ENCODE assay signal across 25 cellular contexts in the genomic region with DNA sequence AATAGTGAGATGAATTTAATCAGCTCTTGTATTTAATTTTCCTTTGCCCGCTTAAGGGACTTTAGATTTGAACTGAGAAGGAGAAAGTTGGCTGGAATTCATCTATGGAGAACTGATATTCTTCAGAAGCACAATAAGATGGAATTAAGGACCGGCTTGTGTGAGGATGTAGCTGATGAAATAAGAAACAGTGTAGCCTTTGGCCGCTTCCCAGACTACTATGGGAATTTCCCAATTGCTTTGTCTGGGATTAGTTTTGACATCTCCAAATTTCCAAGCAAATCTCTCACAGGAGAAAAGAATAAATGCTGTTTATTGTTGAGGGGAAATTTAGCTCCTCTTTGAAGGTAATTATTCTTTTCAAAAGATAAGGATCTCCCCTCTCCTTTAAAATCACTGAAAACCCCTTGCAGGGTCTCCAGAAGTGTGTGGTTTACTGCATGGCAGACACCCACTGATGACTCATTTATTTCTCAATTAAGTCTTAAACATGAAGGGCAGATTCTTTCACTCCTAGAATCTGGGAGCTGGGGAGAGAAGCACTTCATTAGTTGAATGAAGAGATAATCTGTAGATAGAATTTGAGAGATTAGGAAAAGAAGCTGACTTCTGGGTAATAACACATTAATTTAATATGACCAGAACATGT.
"Had no signal": no experiment of that assay in that cellular context is flagged by ENCODE, and none has a peak within 500 bp of the region (broad histone marks: within the 10 kb centered on the region; RNA-seq: fewer than 3 reads in every experiment).

No MANE protein-coding gene starts in this region.

- ATAC-seq: activated CD4-positive, alpha-beta T cell treated with anti-CD3 and anti-CD28 coated beads for 36 hours; body of pancreas; gastroesophageal sphincter; left ventricle myocardium superior; natural killer cell treated with Interleukin-12 subunit alpha and Interleukin-12 subunit beta and Interleukin-15 and Interleukin-18, amount 100 ng/mL, for 72 hours; T-helper 17 cell; upper lobe of right lung had no signal

- H3K27ac Mint-ChIP-seq: activated B cell treated with CpG ODN at 0.5 μM for 24 hours; activated CD4-positive, alpha-beta T cell treated with anti-CD3 and anti-CD28 coated beads for 36 hours; activated naive CD4-positive, alpha-beta T cell treated with anti-CD3 and anti-CD28 coated beads for 36 hours; activated naive CD8-positive, alpha-beta T cell treated with anti-CD3 and anti-CD28 coated beads, Interleukin-2, amount 10 ng/mL, durations not matched to agents 7 days and 5 days; dendritic cell treated with granulocyte-macrophage colony-stimulating factor and Interleukin-4, amounts not matched to agents 40 ng/mL and 50 ng/mL, for 4 days; natural killer cell treated with Interleukin-12 subunit alpha and Interleukin-12 subunit beta and Interleukin-15 and Interleukin-18, amount 100 ng/mL, for 72 hours; T-helper 17 cell had no signal

- H3K4me1 Mint-ChIP-seq: activated B cell treated with CpG ODN at 0.5 μM for 24 hours; activated CD4-positive, alpha-beta T cell treated with anti-CD3 and anti-CD28 coated beads for 36 hours; activated naive CD8-positive, alpha-beta T cell treated with anti-CD3 and anti-CD28 coated beads, Interleukin-2, amount 10 ng/mL, durations not matched to agents 7 days and 5 days; T-helper 17 cell had no signal

- H3K36me3 ChIP-seq: gastroesophageal sphincter, ovary, prostate gland, right atrium auricular region, spleen, upper lobe of right lung had no signal

- H3K4me1 ChIP-seq: body of pancreas, gastroesophageal sphincter, prostate gland, right atrium auricular region, spleen, upper lobe of right lung had no signal

- H3K9me3 ChIP-seq: body of pancreas, ovary, prostate gland, right atrium auricular region, upper lobe of right lung had no signal

- H3K36me3 Mint-ChIP-seq: activated naive CD8-positive, alpha-beta T cell treated with anti-CD3 and anti-CD28 coated beads, Interleukin-2, amount 10 ng/mL, durations not matched to agents 7 days and 5 days; natural killer cell treated with Interleukin-12 subunit alpha and Interleukin-12 subunit beta and Interleukin-15 and Interleukin-18, amount 100 ng/mL, for 72 hours had no signal

- H3K27me3 Mint-ChIP-seq: activated B cell treated with CpG ODN at 0.5 μM for 24 hours; activated CD4-positive, alpha-beta T cell treated with anti-CD3 and anti-CD28 coated beads for 36 hours; activated naive CD8-positive, alpha-beta T cell treated with anti-CD3 and anti-CD28 coated beads, Interleukin-2, amount 10 ng/mL, durations not matched to agents 7 days and 5 days; dendritic cell treated with granulocyte-macrophage colony-stimulating factor and Interleukin-4, amounts not matched to agents 40 ng/mL and 50 ng/mL, for 4 days; natural killer cell treated with Interleukin-12 subunit alpha and Interleukin-12 subunit beta and Interleukin-15 and Interleukin-18, amount 100 ng/mL, for 72 hours; T-helper 17 cell had no signal

- DNase-seq: activated B cell treated with CpG ODN at 0.5 μM for 24 hours; activated CD4-positive, alpha-beta T cell treated with anti-CD3 and anti-CD28 coated beads for 36 hours; activated CD4-positive, alpha-beta T cell treated with anti-CD3 and anti-CD28 coated beads, Interleukin-2, amount 50 U/mL, for 48 hours; activated effector memory CD4-positive, alpha-beta T cell treated with Interleukin-2 at 50 U/mL for 16 hours; activated naive CD4-positive, alpha-beta T cell treated with anti-CD3 and anti-CD28 coated beads for 36 hours; activated naive CD8-positive, alpha-beta T cell treated with anti-CD3 and anti-CD28 coated beads, Interleukin-2, amount 10 ng/mL, durations not matched to agents 7 days and 5 days; activated T-cell treated with anti-CD3 and anti-CD28 coated beads, Interleukin-2, amount 50 U/mL, for 48 hours; amniotic stem cell; body of pancreas; caudate nucleus; effector CD4-positive, alpha-beta T cell; head of caudate nucleus; hypothalamus; left ventricle myocardium superior; ovary; spleen; stimulated activated CD4-positive, alpha-beta T cell treated with anti-CD3 and anti-CD28 coated beads, Interleukin-4, amount 100 ng/mL, for 1 hour; stimulated activated naive CD4-positive, alpha-beta T cell; T-helper 17 cell; upper lobe of right lung had no signal

- H3K27ac ChIP-seq: body of pancreas, gastroesophageal sphincter, ovary, prostate gland, right atrium auricular region, spleen, upper lobe of right lung had no signal

- H3K27me3 ChIP-seq: body of pancreas, gastroesophageal sphincter, ovary, right atrium auricular region, spleen, upper lobe of right lung had no signal

- H3K4me3 ChIP-seq: body of pancreas, gastroesophageal sphincter, ovary, prostate gland, right atrium auricular region, spleen, upper lobe of right lung had no signal

- H3K4me3 Mint-ChIP-seq: activated B cell treated with CpG ODN at 0.5 μM for 24 hours; activated CD4-positive, alpha-beta T cell treated with anti-CD3 and anti-CD28 coated beads for 36 hours; activated naive CD4-positive, alpha-beta T cell treated with anti-CD3 and anti-CD28 coated beads for 36 hours; activated naive CD8-positive, alpha-beta T cell treated with anti-CD3 and anti-CD28 coated beads, Interleukin-2, amount 10 ng/mL, durations not matched to agents 7 days and 5 days; dendritic cell treated with granulocyte-macrophage colony-stimulating factor and Interleukin-4, amounts not matched to agents 40 ng/mL and 50 ng/mL, for 4 days; natural killer cell treated with Interleukin-12 subunit alpha and Interleukin-12 subunit beta and Interleukin-15 and Interleukin-18, amount 100 ng/mL, for 72 hours; T-helper 17 cell had no signal
